20 cellular contexts compared by ENCODE assay signal in the genomic region with DNA sequence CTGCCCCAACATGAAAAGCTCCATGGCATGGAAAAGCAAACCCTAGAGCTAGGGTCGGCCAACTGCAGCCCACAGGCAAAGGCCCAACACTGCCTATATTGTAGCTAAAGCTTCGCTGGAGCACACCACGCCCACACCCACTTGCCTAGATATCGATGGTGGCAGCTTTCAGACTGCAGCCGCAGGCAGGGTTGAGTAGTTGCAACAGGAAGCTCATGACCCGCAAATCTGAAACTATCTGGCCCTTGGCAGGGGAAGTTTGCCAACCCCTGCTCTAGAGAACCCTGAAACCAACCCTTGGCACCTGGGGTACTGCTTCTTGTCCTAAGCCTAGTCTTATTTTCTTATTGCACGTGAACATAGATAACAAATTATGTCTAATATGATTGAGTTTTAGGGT.
"Had no signal": no experiment of that assay in that cellular context is flagged by ENCODE, and none has a peak within 500 bp of the region (broad histone marks: within the 10 kb centered on the region; RNA-seq: fewer than 3 reads in every experiment).

No MANE protein-coding gene starts in this region.

- ATAC-seq: activated CD4-positive, CD25-positive, alpha-beta regulatory T cell treated with anti-CD3 and anti-CD28 coated beads, Interleukin-2, amount 50 U/mL, for 24 hours; activated naive CD4-positive, alpha-beta T cell treated with anti-CD3 and anti-CD28 coated beads, Interleukin-2, amount 50 U/mL, for 72 hours; gastrocnemius medialis; left lobe of liver; psoas muscle had no signal

- H3K36me3 Mint-ChIP-seq: activated naive CD4-positive, alpha-beta T cell treated with anti-CD3 and anti-CD28 coated beads, Interleukin-2, amount 50 U/mL, for 72 hours; mesothelial cell of epicardium had no signal

- H3K4me3 ChIP-seq: adrenal gland, breast epithelium, gastrocnemius medialis, lung, psoas muscle, thoracic aorta, upper lobe of left lung had no signal

- H3K4me3 Mint-ChIP-seq: mesothelial cell of epicardium, nephron progenitor cell had no signal

- DNase-seq: activated CD8-positive, alpha-beta memory T cell treated with anti-CD3 and anti-CD28 coated beads for 24 hours; activated CD8-positive, alpha-beta memory T cell treated with anti-CD3 and anti-CD28 coated beads, Interleukin-2, amount 50 U/mL, for 48 hours; activated gamma-delta T cell treated with Interleukin-2 at 50 U/mL for 16 hours; adrenal gland; cortex of kidney; gastrocnemius medialis; head of caudate nucleus; kidney; nephron progenitor cell; psoas muscle; right cardiac atrium; stimulated activated CD4-positive, alpha-beta T cell treated with anti-CD3 and anti-CD28 coated beads, Interleukin-2, amount 100 ng/mL, for 24 hours; upper lobe of left lung had no signal

- H3K27ac Mint-ChIP-seq: activated naive CD4-positive, alpha-beta T cell treated with anti-CD3 and anti-CD28 coated beads, Interleukin-2, amount 50 U/mL, for 72 hours; mesothelial cell of epicardium; nephron progenitor cell had no signal

- H3K9me3 Mint-ChIP-seq: mesothelial cell of epicardium, nephron progenitor cell had no signal
